ENCODE assay signal across 8 cellular contexts in genomic region chr4:56799824-56800756, GRCh38. TPM values are rescaled to one million over a fixed set of nuclear protein-coding genes. Genes with fewer than 3 reads are reported as not detected.
DNase-seq lines count a peak whose midpoint lies in the region; ATAC-seq, FAIRE-seq and TF ChIP-seq lines count a peak whose summit lies in the region.

No MANE protein-coding gene starts in this region.

- FAIRE-seq in keratinocyte (lab: Jason Lieb, UNC): peak; percentile 99

- DNase-seq in AG04450 (ENCODE audit: low read depth, low spot score) (peak; percentile 67), NCI-H2227 treated with DMSO at 0.1 percent for 48 hours (lab: John Stamatoyannopoulos, UW) (peak; percentile 31), cerebellar cortex (ENCODE audit: low spot score) (peak; percentile 66), keratinocyte (ENCODE audit: low read depth, low spot score) (peak; percentile 23)
- DNase-seq in activated CD4-positive, CD25-positive, alpha-beta regulatory T cell (lab: John Stamatoyannopoulos, UW): peak; percentile 47 to 63 (median 53)
- peak; percentile 70 to 74 for DNase-seq in stimulated activated CD4-positive, alpha-beta T cell treated with anti-CD3 and anti-CD28 coated beads, Interleukin-15, amount 100 ng/mL, for 1 hour (ENCODE audit: low read depth in 1 of 2, low spot score in 1 of 2)

- ATAC-seq in GM18868 (IDR thresholded peaks at IDR 0.05; ENCODE audit: unreplicated experiment) (peak; percentile 90), HG03159 (IDR thresholded peaks at IDR 0.05; ENCODE audit: unreplicated experiment) (peak; percentile 92)

- dilution Hi-C loops in keratinocyte (cut with MboI; ENCODE audit: extremely low pct_ligation_motif_present, low sequenced_read_pairs): no loop called here

- H3K4me1 ChIP-seq in keratinocyte (ENCODE audit: control insufficient read depth, extremely low read depth, insufficient read depth, low read length): peaks cover 8% of the 10 kb centered on the region

- H3K9me3 ChIP-seq in AG04450 (ENCODE audit: control insufficient read depth, insufficient read depth, low read length) (no peaks in the 10 kb centered on the region), keratinocyte (ENCODE audit: control insufficient read depth, low read depth, low read length) (no peaks in the 10 kb centered on the region)

- no peaks in the 10 kb centered on the region for H3K36me3 ChIP-seq in keratinocyte (ENCODE audit: control insufficient read depth in 2 of 2, extremely low read depth in 1 of 2, insufficient read depth in 2 of 2, low read length in 2 of 2)

- no peaks in the 10 kb centered on the region for H3K9me1 ChIP-seq in keratinocyte (ENCODE audit: control insufficient read depth, extremely low read depth, insufficient read depth, low read length)

- H3K4me2 ChIP-seq in keratinocyte (ENCODE audit: control insufficient read depth, extremely low read depth, insufficient read depth, low read depth, low read length): peak overlapping the region; percentile 94

- no peaks in the 10 kb centered on the region for H4K20me1 ChIP-seq in keratinocyte (ENCODE audit: control insufficient read depth, extremely low read depth, insufficient read depth, low read length)

- H3K79me2 ChIP-seq in keratinocyte (ENCODE audit: control insufficient read depth, insufficient read depth, low read length): no peaks in the 10 kb centered on the region

- TF ChIP-seq CTCF in AG04450 (IDR thresholded peaks at IDR 0.05; ENCODE audit: low read depth, low read length) (peak; percentile 99), keratinocyte (optimal IDR thresholded peaks at IDR 0.05 in 1 of 3, IDR thresholded peaks at IDR 0.05 in 1 of 3, conservative IDR thresholded peaks at IDR 0.05 in 1 of 3; ENCODE audit: extremely low read depth in 1 of 3, insufficient read depth in 2 of 3, low read length in 3 of 3) (peak; percentile 87 to 98 (median 95))

- H3K27me3 ChIP-seq in AG04450 (ENCODE audit: control insufficient read depth, insufficient read depth, low read length): peaks cover 3% of the 10 kb centered on the region
- H3K27me3 ChIP-seq in keratinocyte (ENCODE audit: control insufficient read depth, extremely low read depth, insufficient read depth, low read length): no peaks in the 10 kb centered on the region

- CTCF ChIA-PET in AG04450 (lab: Charles Lee): interaction anchor here (0.6 to 2.9 kb wide), 30 partner anchors 10 to 377 kb away, joined by 3 to 40 read pairs (median 4); partner anchors contain the start of gene ARL9

- POLR2A ChIA-PET in AG04450 (lab: Yijun Ruan, JAX): interaction anchor here (0.8 kb wide), 1 partner anchor 365 kb away, joined by 3 read pairs; the partner anchor contains the start of gene PPAT

- H3K27ac ChIP-seq in AG04450 (ENCODE audit: low read depth, low read length) (peak overlapping the region; percentile 57), keratinocyte (ENCODE audit: control insufficient read depth, insufficient read depth, low read length) (peak overlapping the region; percentile 30)

- H3K4me3 ChIP-seq in AG04450 (ENCODE audit: low read depth, low read length): peak overlapping the region; percentile 71
- peak overlapping the region; percentile 42 to 94 (median 92) for H3K4me3 ChIP-seq in keratinocyte (ENCODE audit: control insufficient read depth in 2 of 3, extremely low read depth in 1 of 3, insufficient read depth in 2 of 3, low read depth in 1 of 3, low read length in 3 of 3)

- H3K9ac ChIP-seq in keratinocyte (ENCODE audit: control insufficient read depth, extremely low read depth, insufficient read depth, low read length): peak overlapping the region; percentile 71

- peak overlapping the region; percentile 98 for H2AFZ ChIP-seq in keratinocyte (ENCODE audit: control insufficient read depth, low read length)

RNA-seq across cellular contexts. Expression of gene SPINK2, which starts 21.4 kb away (rescaled TPM):
- polyA plus RNA-seq in AG04450 (2011; rRNA removed): not detected in 2 replicates
- polyA minus RNA-seq in AG04450 (2011; rRNA and poly(A)+ RNA removed): not detected in 2 replicates
- 0.10 TPM in 1 of 3 replicates, not detected in the others for polyA plus RNA-seq in keratinocyte
- not detected for polyA plus RNA-seq in keratinocyte (2011; ENCODE audit: low read depth)
- not detected in 2 replicates for polyA plus RNA-seq in keratinocyte (2011; cell fraction: cytosol; rRNA removed)
- polyA plus RNA-seq in keratinocyte (2011; cell fraction: nucleus; rRNA removed): not detected in 2 replicates
- not detected in 2 replicates for polyA plus RNA-seq in keratinocyte (2012; ENCODE audit: low replicate concordance)
- not detected in 3 replicates for polyA minus RNA-seq in keratinocyte
- polyA minus RNA-seq in keratinocyte (2011; cell fraction: cytosol; rRNA and poly(A)+ RNA removed): not detected
- not detected in 2 replicates for polyA minus RNA-seq in keratinocyte (2011; cell fraction: nucleus; rRNA and poly(A)+ RNA removed)

Comparison
In these comparisons a context has a peak if more than half of its experiments do, and no peak if none do; other contexts are left out.
1. Peak in every context shown above with its lines: DNase-seq, ATAC-seq, H3K4me3 ChIP-seq and H3K27ac ChIP-seq.